Comparison of ENCODE assay signal across 20 cellular contexts in the genomic region with DNA sequence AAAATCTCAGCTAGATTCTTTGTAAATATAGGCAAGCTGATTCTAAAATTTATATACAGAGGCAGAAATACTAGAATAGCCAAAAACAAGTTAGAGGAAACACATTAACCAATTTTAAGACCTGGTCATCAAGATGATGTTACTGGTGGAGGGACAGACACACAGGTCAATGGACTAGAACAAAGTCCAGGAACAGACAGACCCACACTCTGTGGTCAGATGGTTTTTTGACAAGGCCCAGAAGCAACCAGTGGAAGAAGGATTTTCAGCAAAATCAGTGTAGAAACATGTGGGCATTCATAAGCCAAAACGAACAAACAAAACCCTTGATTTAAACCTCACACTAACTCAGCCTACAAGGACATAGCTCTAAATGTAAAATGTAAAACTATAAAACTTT.
DNase-seq lines count a peak whose midpoint lies in the region; ATAC-seq, FAIRE-seq and TF ChIP-seq lines count a peak whose summit lies in the region.
"Had no signal": no experiment of that assay in that cellular context is flagged by ENCODE, and none has a peak within 500 bp of the region (broad histone marks: within the 10 kb centered on the region; RNA-seq: fewer than 3 reads in every experiment).

No MANE protein-coding gene starts in this region.

- H3K4me1 ChIP-seq in HepG2 (ENCODE audit: insufficient read depth, low read length): peaks cover 12% of the 10 kb centered on the region
- H3K4me1 ChIP-seq in heart left ventricle: peaks cover 0 to 21% (median 0%) of the 10 kb centered on the region in 12 donors
- H3K4me1 ChIP-seq: SJCRH30 had no signal

- in situ Hi-C loops in HepG2 (cut with HindIII; ENCODE audit: extremely low pct_ligation_motif_present, low pct_unique_long_range_greater_than_20kb): no loop called here

- peaks cover 2% of the 10 kb centered on the region for H3K27me3 Mint-ChIP-seq in activated naive CD4-positive, alpha-beta T cell treated with anti-CD3 and anti-CD28 coated beads, Interleukin-2, amount 10 ng/mL, durations not matched to agents 7 days and 5 days

- TF ChIP-seq EP300 in HepG2 (IDR thresholded peaks at IDR 0.05; ENCODE audit: low read depth in 2 of 2, low read length in 2 of 2): no peak
- TF ChIP-seq EP300 in HepG2 (CRISPR knock-in tag; IDR thresholded peaks at IDR 0.05; ENCODE audit: borderline replicate concordance): no peak

- BruUV-seq in HepG2 (replicated peaks; lab: Mats Ljungman, UMichigan): no TSS peak

- peaks cover 42% of the 10 kb centered on the region for H3K4me1 Mint-ChIP-seq in activated naive CD4-positive, alpha-beta T cell treated with anti-CD3 and anti-CD28 coated beads, Interleukin-2, amount 10 ng/mL, durations not matched to agents 7 days and 5 days

- H3K4me2 ChIP-seq in HepG2 (ENCODE audit: low read depth, low read length): no peak overlapping the region
- H3K4me2 ChIP-seq: KMS-11, PC-9 had no signal

- ATAC-seq in HepG2: peak; percentile 75
- no peak for ATAC-seq in heart left ventricle
- no peak for ATAC-seq in SK-N-SH treated with all-trans-retinoic acid at 6 μM for 48 hours
- ATAC-seq in GM18867 (IDR thresholded peaks at IDR 0.05; ENCODE audit: unreplicated experiment): no peak

- CTCF ChIA-PET in activated naive CD4-positive, alpha-beta T cell treated with anti-CD3 and anti-CD28 coated beads, Interleukin-2, amount 10 ng/mL, durations not matched to agents 7 days and 5 days (lab: Charles Lee): no interaction called here
- CTCF ChIA-PET in HepG2 (lab: Yijun Ruan, JAX; ENCODE audit: low intra/inter-chr PET ratio, low total read pairs): no interaction called here

- no peak for TF ChIP-seq POLR2A in HepG2 (IDR thresholded peaks at IDR 0.05; ENCODE audit: insufficient read depth in 1 of 2, low read depth in 2 of 2, low read length in 2 of 2)
- TF ChIP-seq POLR2A in heart left ventricle (IDR thresholded peaks at IDR 0.05): no peak

- H3K9me3 Mint-ChIP-seq in activated naive CD4-positive, alpha-beta T cell treated with anti-CD3 and anti-CD28 coated beads, Interleukin-2, amount 10 ng/mL, durations not matched to agents 7 days and 5 days: peaks cover 5% of the 10 kb centered on the region
- H3K9me3 Mint-ChIP-seq: HFFc6 had no signal

- H3K4me3 Mint-ChIP-seq in activated naive CD4-positive, alpha-beta T cell treated with anti-CD3 and anti-CD28 coated beads, Interleukin-2, amount 10 ng/mL, durations not matched to agents 7 days and 5 days: no peak overlapping the region
- H3K4me3 Mint-ChIP-seq: HFFc6 had no signal

- H3K36me3 Mint-ChIP-seq in activated naive CD4-positive, alpha-beta T cell treated with anti-CD3 and anti-CD28 coated beads, Interleukin-2, amount 10 ng/mL, durations not matched to agents 7 days and 5 days: peaks cover 8% of the 10 kb centered on the region

- no peak for DNase-seq in activated naive CD4-positive, alpha-beta T cell treated with anti-CD3 and anti-CD28 coated beads, Interleukin-2, amount 10 ng/mL, durations not matched to agents 7 days and 5 days
- DNase-seq in activated naive CD4-positive, alpha-beta T cell treated with Interleukin-2 at 50 U/mL for 16 hours: no peak
- DNase-seq in HL-60 (ENCODE audit: low read depth in 1 of 2, low spot score in 1 of 2): no peak
- DNase-seq in HepG2 (ENCODE audit: low spot score): no peak
- DNase-seq in heart left ventricle: no peak
- DNase-seq in activated T-cell treated with anti-CD3 and anti-CD28 coated beads, Interleukin-2, amount 50 U/mL, for 1 hour: no peak
- DNase-seq: C1 segment of cervical spinal cord, Calu3, HFFc6, NCI-H1048, NCI-H146, NCI-H2081, NCI-H510A, NCI-H82, PC-9, SJCRH30 had no signal

- TF ChIP-seq CTCF in HL-60 (IDR thresholded peaks at IDR 0.05; ENCODE audit: insufficient read depth, low read length): no peak
- TF ChIP-seq CTCF in HepG2 (CRISPR knock-in tag; IDR thresholded peaks at IDR 0.05): no peak
- TF ChIP-seq CTCF in heart left ventricle (IDR thresholded peaks at IDR 0.05): no peak

- peak overlapping the region; percentile 56 for H3K27ac Mint-ChIP-seq in activated naive CD4-positive, alpha-beta T cell treated with anti-CD3 and anti-CD28 coated beads, Interleukin-2, amount 10 ng/mL, durations not matched to agents 7 days and 5 days
- H3K27ac Mint-ChIP-seq: HFFc6 had no signal

- no peaks in the 10 kb centered on the region for H3K27me3 ChIP-seq in HL-60 (ENCODE audit: insufficient read depth, poor library complexity, severe bottlenecking)
- H3K27me3 ChIP-seq in HepG2 (ENCODE audit: control insufficient read depth in 1 of 2, insufficient read depth in 2 of 2, low read length in 2 of 2): no peaks in the 10 kb centered on the region
- H3K27me3 ChIP-seq in heart left ventricle: no peaks in the 10 kb centered on the region
- H3K27me3 ChIP-seq: SJCRH30 had no signal

- H2AFZ ChIP-seq in HepG2 (ENCODE audit: low read length): no peak overlapping the region
- H2AFZ ChIP-seq: PC-9 had no signal

- no peaks in the 10 kb centered on the region; a peak in 2 of 5 replicates for H3K36me3 ChIP-seq in HepG2 (replicated peaks in 1 of 2; ENCODE audit: control insufficient read depth in 1 of 2, insufficient read depth in 2 of 2, low read length in 2 of 2)
- H3K36me3 ChIP-seq in heart left ventricle: no peaks in the 10 kb centered on the region
- H3K36me3 ChIP-seq: SJCRH30 had no signal

- peak; percentile 65 for FAIRE-seq in HepG2 (lab: Jason Lieb, UNC)
- FAIRE-seq: H1 had no signal

- no peaks in the 10 kb centered on the region for H3K79me2 ChIP-seq in HepG2 (ENCODE audit: insufficient read depth, low read length)

- H3K9me3 ChIP-seq in HepG2 (ENCODE audit: low read length): no peaks in the 10 kb centered on the region
- no peaks in the 10 kb centered on the region for H3K9me3 ChIP-seq in heart left ventricle
- H3K9me3 ChIP-seq: SJCRH30 had no signal

- H3K4me3 ChIP-seq in HL-60 (replicated peaks; ENCODE audit: insufficient read depth, low read length) (no peak overlapping the region), HepG2 (replicated peaks in 1 of 3; ENCODE audit: insufficient read depth in 1 of 3, low read depth in 2 of 3, low read length in 3 of 3) (no peak overlapping the region), heart left ventricle (no peak overlapping the region)
- H3K4me3 ChIP-seq: PC-9, SJCRH30 had no signal

- intact Hi-C loops in HepG2 (cut with micrococcal nuclease; ENCODE audit: unreplicated experiment) (no loop called here), heart left ventricle (cut with DNase I) (no loop called here)

- WGBS in HepG2 (ENCODE audit: low lambda C conversion rate): 25% methylated on average over 1 of the region's 1 CpG
- 85 to 89% (median 88%) methylated on average over 1 of the region's 1 CpG for WGBS in heart left ventricle, 4 donors

- peak overlapping the region; percentile 65 for H3K27ac ChIP-seq in HL-60 (replicated peaks)
- H3K27ac ChIP-seq in HepG2 (ENCODE audit: extremely low read length, insufficient read depth, low read length): no peak overlapping the region
- peak overlapping the region in 1 of 12 donors; percentile 85 for H3K27ac ChIP-seq in heart left ventricle
- H3K27ac ChIP-seq: KMS-11, PC-9, SJCRH30 had no signal

- no peak for TF ChIP-seq RAD21 in HepG2 (CRISPR knock-in tag; IDR thresholded peaks at IDR 0.05)

- POLR2A ChIA-PET in HepG2 (lab: Yijun Ruan, JAX): no interaction called here

- no peaks in the 10 kb centered on the region for H4K20me1 ChIP-seq in HepG2 (ENCODE audit: insufficient read depth, low read length)

- no peak overlapping the region for H3K9ac ChIP-seq in HepG2 (ENCODE audit: insufficient read depth, low read depth, low read length)
- H3K9ac ChIP-seq: KMS-11 had no signal

TF ChIP-seq in HepG2, 621 proteins besides CTCF, POLR2A, EP300 and RAD21 (continues in another document):
- TF ChIP-seq ZNF33A (CRISPR knock-in tag; IDR thresholded peaks at IDR 0.05; ENCODE audit: borderline replicate concordance) (no peak), ZFP62 (CRISPR knock-in tag; IDR thresholded peaks at IDR 0.05) (no peak), MXD1 (CRISPR knock-in tag; IDR thresholded peaks at IDR 0.05) (no peak), SP4 (CRISPR knock-in tag; IDR thresholded peaks at IDR 0.05) (no peak), POLR2AphosphoS5 (IDR thresholded peaks at IDR 0.05; ENCODE audit: low read depth, low read length) (no peak), PHF5A (CRISPR knock-in tag; IDR thresholded peaks at IDR 0.05; ENCODE audit: low read depth, unreplicated experiment) (no peak), AGO1 (IDR thresholded peaks at IDR 0.05; ENCODE audit: low read depth, low read length, poor library complexity, severe bottlenecking) (no peak), ZNF879 (CRISPR knock-in tag; IDR thresholded peaks at IDR 0.05) (no peak)

TF ChIP-seq in SK-N-SH treated with all-trans-retinoic acid at 6 μM for 48 hours, 23 proteins besides CTCF, POLR2A, EP300 and RAD21 (continues in another document):
- TF ChIP-seq, protein P1, sequence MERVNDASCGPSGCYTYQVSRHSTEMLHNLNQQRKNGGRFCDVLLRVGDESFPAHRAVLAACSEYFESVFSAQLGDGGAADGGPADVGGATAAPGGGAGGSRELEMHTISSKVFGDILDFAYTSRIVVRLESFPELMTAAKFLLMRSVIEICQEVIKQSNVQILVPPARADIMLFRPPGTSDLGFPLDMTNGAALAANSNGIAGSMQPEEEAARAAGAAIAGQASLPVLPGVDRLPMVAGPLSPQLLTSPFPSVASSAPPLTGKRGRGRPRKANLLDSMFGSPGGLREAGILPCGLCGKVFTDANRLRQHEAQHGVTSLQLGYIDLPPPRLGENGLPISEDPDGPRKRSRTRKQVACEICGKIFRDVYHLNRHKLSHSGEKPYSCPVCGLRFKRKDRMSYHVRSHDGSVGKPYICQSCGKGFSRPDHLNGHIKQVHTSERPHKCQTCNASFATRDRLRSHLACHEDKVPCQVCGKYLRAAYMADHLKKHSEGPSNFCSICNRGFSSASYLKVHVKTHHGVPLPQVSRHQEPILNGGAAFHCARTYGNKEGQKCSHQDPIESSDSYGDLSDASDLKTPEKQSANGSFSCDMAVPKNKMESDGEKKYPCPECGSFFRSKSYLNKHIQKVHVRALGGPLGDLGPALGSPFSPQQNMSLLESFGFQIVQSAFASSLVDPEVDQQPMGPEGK (CRISPR knock-in tag; IDR thresholded peaks at IDR 0.05; ENCODE audit: borderline replicate concordance): no peak
- no peak for TF ChIP-seq TCF4 (CRISPR knock-in tag; IDR thresholded peaks at IDR 0.05; ENCODE audit: borderline replicate concordance)
- TF ChIP-seq ISL1 (CRISPR knock-in tag; IDR thresholded peaks at IDR 0.05): no peak
- no peak for TF ChIP-seq PPARA (CRISPR knock-in tag; IDR thresholded peaks at IDR 0.05; ENCODE audit: borderline replicate concordance)
- no peak for TF ChIP-seq ZNF565 (CRISPR knock-in tag; conservative IDR thresholded peaks at IDR 0.05; ENCODE audit: low read depth)
